In the genomic region with DNA sequence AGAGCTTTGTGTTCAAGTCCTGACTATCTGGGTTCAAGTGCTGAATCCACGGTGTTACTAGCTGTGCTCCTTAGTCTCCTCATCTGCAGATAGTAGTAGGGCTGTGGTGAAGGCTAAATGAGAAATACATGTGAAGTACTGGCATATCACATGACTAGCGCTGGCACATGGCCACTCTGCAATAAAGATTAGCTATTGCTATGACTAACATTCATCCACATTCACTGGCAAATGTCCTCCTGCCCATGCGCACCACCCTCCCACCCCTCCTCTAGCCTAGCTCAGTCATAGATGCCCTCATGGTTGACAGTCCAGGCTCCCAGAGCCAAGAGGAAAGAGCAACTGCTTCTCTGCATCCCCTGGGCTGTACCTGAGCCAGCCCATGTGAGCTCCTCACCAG, we compare ENCODE assay signal across 9 cellular contexts. TPM values are rescaled to one million over a fixed set of nuclear protein-coding genes. Genes with fewer than 3 reads are reported as not detected.
DNase-seq lines count a peak whose midpoint lies in the region; ATAC-seq and TF ChIP-seq lines count a peak whose summit lies in the region.
"Had no signal": no experiment of that assay in that cellular context is flagged by ENCODE, and none has a peak within 500 bp of the region (broad histone marks: within the 10 kb centered on the region; RNA-seq: fewer than 3 reads in every experiment).

No MANE protein-coding gene starts in this region.

- no peaks in the 10 kb centered on the region for H3K9me3 Mint-ChIP-seq in glutamatergic neuron (ENCODE audit: unreplicated experiment)
- H3K9me3 Mint-ChIP-seq: CD4-positive, alpha-beta T cell had no signal

- H3K4me1 ChIP-seq in adipocyte (ENCODE audit: control insufficient read depth, insufficient read depth, low read length): peaks cover 46% of the 10 kb centered on the region
- no peaks in the 10 kb centered on the region for H3K4me1 ChIP-seq in Karpas-422 (ENCODE audit: low read length)

- no peaks in the 10 kb centered on the region for H4K20me1 ChIP-seq in Karpas-422 (ENCODE audit: insufficient read depth, low read depth, low read length)

- H3K4me3 Mint-ChIP-seq in glutamatergic neuron (ENCODE audit: unreplicated experiment): no peak overlapping the region
- H3K4me3 Mint-ChIP-seq: CD4-positive, alpha-beta T cell had no signal

- no peaks in the 10 kb centered on the region for H3K9me2 ChIP-seq in Karpas-422 (replicated peaks; ENCODE audit: insufficient read depth, low read length)

- H3K27me3 ChIP-seq in adipocyte (replicated peaks; ENCODE audit: control insufficient read depth, insufficient read depth, low read length): no peaks in the 10 kb centered on the region
- H3K27me3 ChIP-seq in Karpas-422 (ENCODE audit: low read length): no peaks in the 10 kb centered on the region

- intact Hi-C loops in left ventricle myocardium superior (cut with micrococcal nuclease): no loop called here

- H3K9me3 ChIP-seq in adipocyte (ENCODE audit: control insufficient read depth, low read length) (no peaks in the 10 kb centered on the region), Karpas-422 (ENCODE audit: low read length) (no peaks in the 10 kb centered on the region)

- H3K27ac ChIP-seq in Karpas-422 (ENCODE audit: low read length): no peak overlapping the region

- H3K27me3 Mint-ChIP-seq in glutamatergic neuron (ENCODE audit: unreplicated experiment): peaks cover 4% of the 10 kb centered on the region
- H3K27me3 Mint-ChIP-seq: CD4-positive, alpha-beta T cell had no signal

- no peaks in the 10 kb centered on the region for H3K79me2 ChIP-seq in Karpas-422 (ENCODE audit: low read length)

- no peaks in the 10 kb centered on the region for H3K4me1 Mint-ChIP-seq in glutamatergic neuron (ENCODE audit: low read depth, unreplicated experiment)

- DNase-seq in NCI-H2171 treated with DMSO at 0.1 percent for 48 hours (lab: John Stamatoyannopoulos, UW): peak; percentile 66
- DNase-seq in NCI-H2171 (lab: John Stamatoyannopoulos, UW): no peak
- peak; percentile 93 for DNase-seq in adipocyte (ENCODE audit: low read depth)
- peak; percentile 47 for DNase-seq in left ventricle myocardium superior
- no peak for DNase-seq in NK-92 treated with Interleukin-12 subunit alpha and Interleukin-12 subunit beta, amount 100 ng/mL, for 24 hours (lab: John Stamatoyannopoulos, UW)
- no peak for DNase-seq in glutamatergic neuron
- no peak for DNase-seq in Karpas-422
- DNase-seq: CD4-positive, alpha-beta T cell had no signal

- ATAC-seq in left ventricle myocardium superior: peak; percentile 55
- ATAC-seq in HG03095 (IDR thresholded peaks at IDR 0.05; ENCODE audit: unreplicated experiment): no peak

- no peak for TF ChIP-seq CTCF in glutamatergic neuron (IDR thresholded peaks at IDR 0.05; ENCODE audit: partially characterized antibody, unreplicated experiment)

- peak overlapping the region; percentile 55 for H3K9ac ChIP-seq in adipocyte (ENCODE audit: low read length)
- no peak overlapping the region for H3K9ac ChIP-seq in Karpas-422 (ENCODE audit: low read length)

- no peak overlapping the region for H3K4me2 ChIP-seq in Karpas-422 (ENCODE audit: low read depth, low read length, poor library complexity, severe bottlenecking)

- H3K27ac Mint-ChIP-seq in glutamatergic neuron (ENCODE audit: unreplicated experiment): no peak overlapping the region
- H3K27ac Mint-ChIP-seq: CD4-positive, alpha-beta T cell had no signal

- no peaks in the 10 kb centered on the region for H3K36me3 Mint-ChIP-seq in glutamatergic neuron (ENCODE audit: unreplicated experiment)

- no peak overlapping the region for H2AFZ ChIP-seq in Karpas-422 (ENCODE audit: low read length)

- H3K36me3 ChIP-seq in adipocyte (ENCODE audit: control insufficient read depth, insufficient read depth, low read length, severe bottlenecking) (peaks cover 18% of the 10 kb centered on the region), Karpas-422 (ENCODE audit: insufficient read depth, low read length) (peaks cover 7% of the 10 kb centered on the region; the same call in 1 of the 2 replicates)

- H3K4me3 ChIP-seq in adipocyte (ENCODE audit: low read length) (no peak overlapping the region), Karpas-422 (ENCODE audit: low read length) (no peak overlapping the region)

RNA-seq across cellular contexts. Expression of gene COL8A2, which starts 8.5 kb away (rescaled TPM):
- total RNA-seq in left ventricle myocardium superior (0.67 TPM), glutamatergic neuron (ENCODE audit: unreplicated experiment) (not detected)
- total RNA-seq in Karpas-422 (2014; rRNA removed; shearing (Covaris generic); ENCODE audit: low replicate concordance): 0.04 TPM in 1 of 2 replicates, not detected in the other

RNA-seq across cellular contexts. Expression of gene TRAPPC3, which starts 15.8 kb away (rescaled TPM):
- total RNA-seq in left ventricle myocardium superior: 57.8 TPM
- total RNA-seq in glutamatergic neuron (ENCODE audit: unreplicated experiment): 30.0 TPM
- total RNA-seq in Karpas-422 (2014; rRNA removed; shearing (Covaris generic); ENCODE audit: low replicate concordance): 46.7 and 81.0 TPM in 2 replicates

RNA-seq across cellular contexts. Expression of gene MAP7D1, which starts 22.5 kb away (rescaled TPM):
- 385 TPM for total RNA-seq in left ventricle myocardium superior
- 152 TPM for total RNA-seq in glutamatergic neuron (ENCODE audit: unreplicated experiment)
- 24.1 and 87.3 TPM in 2 replicates for total RNA-seq in Karpas-422 (2014; rRNA removed; shearing (Covaris generic); ENCODE audit: low replicate concordance)

RNA-seq across cellular contexts. Expression of gene ADPRS, which starts 44.8 kb away (rescaled TPM):
- 16.9 TPM for total RNA-seq in left ventricle myocardium superior
- total RNA-seq in glutamatergic neuron (ENCODE audit: unreplicated experiment): 16.8 TPM
- total RNA-seq in Karpas-422 (2014; rRNA removed; shearing (Covaris generic); ENCODE audit: low replicate concordance): 29.3 and 42.8 TPM in 2 replicates

RNA-seq across cellular contexts. Expression of gene TEKT2, which starts 49.6 kb away (rescaled TPM):
- not detected for total RNA-seq in left ventricle myocardium superior
- total RNA-seq in glutamatergic neuron (ENCODE audit: unreplicated experiment): 1.6 TPM
- 0.86 and 1.7 TPM in 2 replicates for total RNA-seq in Karpas-422 (2014; rRNA removed; shearing (Covaris generic); ENCODE audit: low replicate concordance)

Comparison
In these comparisons a context has a peak if more than half of its experiments do, and no peak if none do; other contexts are left out.
1. DNase-seq: peak in NCI-H2171 treated with DMSO at 0.1 percent for 48 hours (single experiment), adipocyte (single experiment) and left ventricle myocardium superior (single experiment); none in NCI-H2171 (single experiment), NK-92 treated with Interleukin-12 subunit alpha and Interleukin-12 subunit beta, amount 100 ng/mL, for 24 hours (single experiment), glutamatergic neuron (single experiment) and Karpas-422 (single experiment).